Comparison of ENCODE assay signal across 25 cellular contexts in genomic region chr3:52076900-52077299, GRCh38. TPM values are rescaled to one million over a fixed set of nuclear protein-coding genes. Genes with fewer than 3 reads are reported as not detected.
DNase-seq lines count a peak whose midpoint lies in the region; ATAC-seq and TF ChIP-seq lines count a peak whose summit lies in the region.
"Had no signal": no experiment of that assay in that cellular context is flagged by ENCODE, and none has a peak within 500 bp of the region (broad histone marks: within the 10 kb centered on the region; RNA-seq: fewer than 3 reads in every experiment).

No MANE protein-coding gene starts in this region.

- TF ChIP-seq EP300 in stomach (IDR thresholded peaks at IDR 0.05) = no peak

- H3K36me3 ChIP-seq in right atrium auricular region = no peaks in the 10 kb centered on the region
- H3K36me3 ChIP-seq in hepatocyte (replicated peaks; ENCODE audit: insufficient read depth, low read depth) = no peaks in the 10 kb centered on the region
- no peaks in the 10 kb centered on the region for H3K36me3 ChIP-seq in stomach
- H3K36me3 ChIP-seq: prostate gland, tibial nerve had no signal

- DNase-seq in Right ventricle myocardium inferior (ENCODE audit: missing footprints) (no peak), right atrium auricular region (ENCODE audit: low spot score) (no peak), hepatocyte (ENCODE audit: low spot score) (no peak), sciatic nerve (ENCODE audit: low spot score) (no peak), NCI-H526 treated with DMSO at 0.1 percent for 48 hours (lab: John Stamatoyannopoulos, UW) (no peak), HUDEP-2 (lab: John Stamatoyannopoulos, UW; ENCODE audit: unreplicated experiment in 76 of 76) (no peak), cerebellar nuclear complex (lab: John Stamatoyannopoulos, UW) (no peak), stomach (no peak)
- DNase-seq: activated CD4-positive, alpha-beta T cell treated with anti-CD3 and anti-CD28 coated beads, Interleukin-2, amount 10 ng/mL, durations not matched to agents 7 days and 5 days; activated T-cell treated with anti-CD3 and anti-CD28 coated beads, Interleukin-2, amount 50 U/mL, for 4 hours; CD4-positive, alpha-beta T cell; DMS 273 treated with DMSO at 0.1 percent for 48 hours; effector CD4-positive, alpha-beta T cell; Karpas-422; kidney glomerular epithelial cell; NCI-H146; SHP77 treated with DMSO at 0.1 percent for 48 hours; stimulated activated naive CD8-positive, alpha-beta T cell treated with anti-CD3 and anti-CD28 coated beads, Interleukin-15, Interleukin-2, amounts not matched to agents 100 U/mL and 50 U/mL, for 24 hours; T1000 had no signal

- no peaks in the 10 kb centered on the region for H3K79me2 ChIP-seq in hepatocyte

- 80% methylated on average over 5 of the region's 5 CpGs for WGBS in hepatocyte (ENCODE audit: low lambda C conversion rate, missing lambda C conversion rate)
- WGBS in stomach, 5 donors = 76 to 93% (median 91%) methylated on average over 5 of the region's 5 CpGs

- H4K20me1 ChIP-seq in hepatocyte (ENCODE audit: insufficient read depth, poor library complexity, severe bottlenecking) = no peaks in the 10 kb centered on the region

- H3K4me3 ChIP-seq in right atrium auricular region = no peak overlapping the region
- no peak overlapping the region for H3K4me3 ChIP-seq in hepatocyte
- no peak overlapping the region for H3K4me3 ChIP-seq in stomach
- H3K4me3 ChIP-seq: prostate gland, tibial nerve had no signal

- H3K4me2 ChIP-seq in hepatocyte = peak overlapping the region; percentile 27

- ATAC-seq in Right ventricle myocardium inferior = peak; percentile 21
- peak; percentile 39 for ATAC-seq in sciatic nerve
- ATAC-seq: activated T-cell treated with anti-CD3 and anti-CD28 coated beads, Interleukin-2, amount 50 U/mL, for 4 hours; HepG2; stimulated activated naive CD8-positive, alpha-beta T cell treated with anti-CD3 and anti-CD28 coated beads, Interleukin-15, Interleukin-2, amounts not matched to agents 100 U/mL and 50 U/mL, for 24 hours; WTC11 had no signal

- no peaks in the 10 kb centered on the region for H3K9me3 ChIP-seq in right atrium auricular region
- no peaks in the 10 kb centered on the region for H3K9me3 ChIP-seq in hepatocyte (ENCODE audit: low read depth)
- no peaks in the 10 kb centered on the region for H3K9me3 ChIP-seq in stomach
- H3K9me3 ChIP-seq: neutrophil, prostate gland, tibial nerve had no signal

- no peaks in the 10 kb centered on the region for H3K9me2 ChIP-seq in hepatocyte (replicated peaks; ENCODE audit: insufficient read depth)

- no peak for TF ChIP-seq CTCF in right atrium auricular region (IDR thresholded peaks at IDR 0.05)
- no peak for TF ChIP-seq CTCF in hepatocyte (IDR thresholded peaks at IDR 0.05; ENCODE audit: poor library complexity)
- TF ChIP-seq CTCF in stomach (IDR thresholded peaks at IDR 0.05) = no peak

- TF ChIP-seq POLR2A in stomach (IDR thresholded peaks at IDR 0.05) = no peak

- H3K4me1 ChIP-seq in right atrium auricular region = peaks cover 0 to 21% of the 10 kb centered on the region in 2 donors
- peaks cover 34% of the 10 kb centered on the region for H3K4me1 ChIP-seq in hepatocyte (ENCODE audit: insufficient read depth)
- H3K4me1 ChIP-seq in stomach = peaks cover 0 to 16% (median 2%) of the 10 kb centered on the region in 4 donors
- H3K4me1 ChIP-seq: prostate gland had no signal

- H2AFZ ChIP-seq in hepatocyte = no peak overlapping the region

- intact Hi-C loops in Right ventricle myocardium inferior (cut with DNase I) = no loop called here
- intact Hi-C loops in sciatic nerve (cut with DNase I) = loop anchor here (10.0 kb wide), 1 partner anchor 48 kb away; no protein-coding TSS in a partner anchor
- intact Hi-C loops in stomach (cut with DNase I; ENCODE audit: low total_unique reads) = no loop called here

- H3K27me3 ChIP-seq in right atrium auricular region (no peaks in the 10 kb centered on the region), hepatocyte (no peaks in the 10 kb centered on the region), stomach (no peaks in the 10 kb centered on the region)
- H3K27me3 ChIP-seq: neutrophil, tibial nerve had no signal

- H3K27ac ChIP-seq in right atrium auricular region (peak overlapping the region in 1 of 2 donors; percentile 22), hepatocyte (peak overlapping the region; percentile 93), stomach (peak overlapping the region in 1 of 5 donors; percentile 30)
- H3K27ac ChIP-seq: epithelial cell of prostate, neutrophil, prostate gland had no signal

RNA-seq across cellular contexts. Expression of gene DUSP7, which starts 20.5 kb away (rescaled TPM):
- total RNA-seq in Right ventricle myocardium inferior (25.0 TPM), right atrium auricular region (10 to 100 TPM; 17.7 to 33.7 TPM), hepatocyte (13.1 and 13.8 TPM in 2 replicates), sciatic nerve (22.1 TPM), stomach (10 to 100 TPM in 1 of 5 donors, 1 to 10 TPM in 3, under 1 TPM in 1; 0.58 to 23.7 (median 4.6) TPM)
- polyA plus RNA-seq in hepatocyte (5.9 and 6.4 TPM in 2 replicates), stomach (10 to 100 TPM in 1 of 3 donors, 1 to 10 TPM in 2; 4.9 to 11.2 (median 5.1) TPM)
